In the genomic region with DNA sequence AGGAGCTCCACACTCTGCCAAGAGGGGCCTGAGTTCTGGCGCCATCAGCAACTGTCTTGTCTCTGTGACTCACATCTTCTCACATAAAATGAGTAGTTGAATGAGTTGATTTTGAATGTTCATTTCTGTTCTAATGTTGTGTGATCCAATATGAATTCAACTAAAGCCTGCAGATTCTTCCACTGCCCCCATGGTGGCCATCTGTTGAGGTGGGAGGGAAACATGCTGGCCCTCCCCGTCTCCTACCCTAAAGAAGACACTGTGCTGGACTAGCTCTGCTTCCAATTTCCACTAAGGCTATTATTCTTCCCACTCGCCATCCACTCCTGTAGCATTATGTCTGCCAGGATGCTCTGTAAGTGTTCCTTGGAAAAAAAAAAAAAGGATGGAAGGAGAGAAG, we compare ENCODE assay signal across 5 cellular contexts.
"Had no signal": no experiment of that assay in that cellular context is flagged by ENCODE, and none has a peak within 500 bp of the region (broad histone marks: within the 10 kb centered on the region; RNA-seq: fewer than 3 reads in every experiment).

No MANE protein-coding gene starts in this region.

- H3K4me1 Mint-ChIP-seq: GM23338 had no signal

- H3K27ac Mint-ChIP-seq: GM23338, H9 had no signal

- ATAC-seq: GM23338, K562 had no signal

- DNase-seq: H9, HCEC 1CT, IMR-90 had no signal

- H3K4me3 Mint-ChIP-seq: GM23338, H9 had no signal
